ENCODE assay signal across 17 cellular contexts in genomic region chr14:58863576-58864345, GRCh38.
DNase-seq lines count a peak whose midpoint lies in the region; TF ChIP-seq lines count a peak whose summit lies in the region.
"Had no signal": no experiment of that assay in that cellular context is flagged by ENCODE, and none has a peak within 500 bp of the region (broad histone marks: within the 10 kb centered on the region; RNA-seq: fewer than 3 reads in every experiment).

No MANE protein-coding gene starts in this region.

- H3K4me1 Mint-ChIP-seq in chondrocyte (ENCODE audit: low read depth): peaks cover 90% of the 10 kb centered on the region
- H3K4me1 Mint-ChIP-seq: CD8-positive, alpha-beta memory T cell had no signal

- H3K36me3 ChIP-seq in mesodermal cell (ENCODE audit: control insufficient read depth, insufficient read depth, low read length) (no peaks in the 10 kb centered on the region), smooth muscle cell (ENCODE audit: low read depth) (no peaks in the 10 kb centered on the region), spleen (no peaks in the 10 kb centered on the region)
- H3K36me3 ChIP-seq: MG63 had no signal

- peaks cover 8% of the 10 kb centered on the region for H3K36me3 Mint-ChIP-seq in chondrocyte (ENCODE audit: low read depth)
- H3K36me3 Mint-ChIP-seq: CD8-positive, alpha-beta memory T cell had no signal

- H3K79me2 ChIP-seq in smooth muscle cell (ENCODE audit: low read depth): no peaks in the 10 kb centered on the region

- peak overlapping the region; percentile 78 for H2AFZ ChIP-seq in smooth muscle cell (ENCODE audit: low read depth)

- H3K9me3 ChIP-seq in mesodermal cell (ENCODE audit: control insufficient read depth, low read length) (peaks cover 5% of the 10 kb centered on the region), smooth muscle cell (replicated peaks; ENCODE audit: low read depth) (no peaks in the 10 kb centered on the region), spleen (peaks cover 0 to 19% (median 14%) of the 10 kb centered on the region in 8 donors)
- H3K9me3 ChIP-seq: MG63 had no signal

- H3K27me3 ChIP-seq in smooth muscle cell (ENCODE audit: low read depth) (no peaks in the 10 kb centered on the region), spleen (replicated peaks in 1 of 7) (no peaks in the 10 kb centered on the region)
- H3K27me3 ChIP-seq: MG63 had no signal

- DNase-seq in NCI-H82 (lab: John Stamatoyannopoulos, UW) (peak; percentile 66), chondrocyte (ENCODE audit: low spot score) (no peak), smooth muscle cell (lab: John Stamatoyannopoulos, UW; ENCODE audit: unreplicated experiment) (no peak), spleen (no peak), NAMALWA (ENCODE audit: low spot score) (no peak)
- no peak for DNase-seq in activated CD8-positive, alpha-beta memory T cell treated with anti-CD3 and anti-CD28 coated beads, Interleukin-2, amount 50 U/mL, for 48 hours
- DNase-seq: CD8-positive, alpha-beta memory T cell; H7; Kasumi-1; MG63; NCI-H1092 treated with DMSO at 0.1 percent for 48 hours; NCI-H146; NCI-H2081 treated with DMSO at 0.1 percent for 48 hours; NCI-H446 treated with DMSO at 0.1 percent for 48 hours; NCI-H69; NK-92 treated with Interleukin-12 subunit alpha and Interleukin-12 subunit beta, amount 100 ng/mL, for 24 hours had no signal

- TF ChIP-seq CTCF in chondrocyte (IDR thresholded peaks at IDR 0.05) (no peak), smooth muscle cell (IDR thresholded peaks at IDR 0.05; ENCODE audit: borderline replicate concordance, insufficient read depth, poor library complexity, severe bottlenecking) (no peak), spleen (IDR thresholded peaks at IDR 0.05 in 8 of 11, conservative IDR thresholded peaks at IDR 0.05 in 3 of 11) (no peak)

- peaks cover 18% of the 10 kb centered on the region for H3K9me3 Mint-ChIP-seq in chondrocyte (ENCODE audit: low read depth)

- no peaks in the 10 kb centered on the region for H4K20me1 ChIP-seq in smooth muscle cell (ENCODE audit: low read depth)

- no peaks in the 10 kb centered on the region for H3K27me3 Mint-ChIP-seq in chondrocyte (ENCODE audit: low read depth)

- H3K9ac ChIP-seq in smooth muscle cell (ENCODE audit: low read depth): peak overlapping the region; percentile 81

- 75 to 84% methylated on average over 9 of the region's 10 CpGs for WGBS in mesodermal cell (ENCODE audit: insufficient coverage in 2 of 2), 2 experiments
- WGBS in smooth muscle cell (ENCODE audit: low lambda C conversion rate): 47% methylated on average over 10 of the region's 10 CpGs
- WGBS in spleen, 5 donors: 72 to 82% (median 77%) methylated on average over 10 of the region's 10 CpGs

- H3K27ac ChIP-seq in mesodermal cell (ENCODE audit: low read depth, low read length, severe bottlenecking) (peak overlapping the region; percentile 26), smooth muscle cell (ENCODE audit: low read depth) (peak overlapping the region; percentile 90), spleen (no peak overlapping the region)

- H3K27ac Mint-ChIP-seq in chondrocyte (ENCODE audit: unreplicated experiment): peak overlapping the region; percentile 88
- H3K27ac Mint-ChIP-seq: CD8-positive, alpha-beta memory T cell had no signal

- peak overlapping the region; percentile 47 for H3K4me2 ChIP-seq in smooth muscle cell

- H3K4me3 Mint-ChIP-seq in chondrocyte (ENCODE audit: unreplicated experiment): no peak overlapping the region
- H3K4me3 Mint-ChIP-seq: CD8-positive, alpha-beta memory T cell had no signal

- TF ChIP-seq POLR2A in spleen (IDR thresholded peaks at IDR 0.05): no peak

- H3K4me1 ChIP-seq in mesodermal cell (ENCODE audit: control insufficient read depth, insufficient read depth, low read length, poor library complexity, severe bottlenecking) (peaks cover 17% of the 10 kb centered on the region), smooth muscle cell (ENCODE audit: low read depth) (peaks cover 24% of the 10 kb centered on the region), spleen (no peaks in the 10 kb centered on the region)

- H3K4me3 ChIP-seq in mesodermal cell (ENCODE audit: extremely low read depth, insufficient read depth, low read length, poor library complexity, severe bottlenecking) (no peak overlapping the region), smooth muscle cell (no peak overlapping the region), spleen (no peak overlapping the region)
- H3K4me3 ChIP-seq: MG63 had no signal

- H3F3A ChIP-seq in smooth muscle cell (ENCODE audit: low read depth): peaks cover 15% of the 10 kb centered on the region

- intact Hi-C loops in spleen (cut with DNase I; ENCODE audit: low total_unique reads): no loop called here

Comparison
In these comparisons a context has a peak if more than half of its experiments do, and no peak if none do; other contexts are left out.
1. H3K27ac ChIP-seq: peak in mesodermal cell (single experiment) and smooth muscle cell (single experiment); none in spleen (0 of 8).